1 cellular context compared by ENCODE assay signal in the genomic region with DNA sequence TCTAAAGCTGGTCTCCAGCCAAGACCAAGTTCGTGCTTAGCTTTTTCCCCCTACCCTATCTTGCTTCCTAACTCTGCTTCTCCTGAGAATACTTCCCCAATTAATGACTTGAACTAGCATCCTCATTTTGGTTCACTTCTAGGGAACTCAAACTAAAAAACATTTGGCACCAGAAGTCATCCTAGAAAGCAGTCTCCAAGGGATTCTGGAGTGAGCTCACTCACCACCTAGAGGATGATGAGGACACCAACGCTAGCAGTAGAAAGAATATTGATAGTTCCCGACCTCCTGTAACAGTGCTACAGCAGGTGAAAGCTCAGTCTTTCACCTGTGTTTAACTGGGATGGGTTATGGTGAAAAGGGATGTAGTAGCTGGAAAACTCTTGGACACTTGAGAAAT.
TF ChIP-seq lines count a peak whose summit lies in the region.

No MANE protein-coding gene starts in this region.

TF ChIP-seq in GM23338, 12 proteins besides CTCF, POLR2A, EP300 and RAD21:
- TF ChIP-seq, protein P1, sequence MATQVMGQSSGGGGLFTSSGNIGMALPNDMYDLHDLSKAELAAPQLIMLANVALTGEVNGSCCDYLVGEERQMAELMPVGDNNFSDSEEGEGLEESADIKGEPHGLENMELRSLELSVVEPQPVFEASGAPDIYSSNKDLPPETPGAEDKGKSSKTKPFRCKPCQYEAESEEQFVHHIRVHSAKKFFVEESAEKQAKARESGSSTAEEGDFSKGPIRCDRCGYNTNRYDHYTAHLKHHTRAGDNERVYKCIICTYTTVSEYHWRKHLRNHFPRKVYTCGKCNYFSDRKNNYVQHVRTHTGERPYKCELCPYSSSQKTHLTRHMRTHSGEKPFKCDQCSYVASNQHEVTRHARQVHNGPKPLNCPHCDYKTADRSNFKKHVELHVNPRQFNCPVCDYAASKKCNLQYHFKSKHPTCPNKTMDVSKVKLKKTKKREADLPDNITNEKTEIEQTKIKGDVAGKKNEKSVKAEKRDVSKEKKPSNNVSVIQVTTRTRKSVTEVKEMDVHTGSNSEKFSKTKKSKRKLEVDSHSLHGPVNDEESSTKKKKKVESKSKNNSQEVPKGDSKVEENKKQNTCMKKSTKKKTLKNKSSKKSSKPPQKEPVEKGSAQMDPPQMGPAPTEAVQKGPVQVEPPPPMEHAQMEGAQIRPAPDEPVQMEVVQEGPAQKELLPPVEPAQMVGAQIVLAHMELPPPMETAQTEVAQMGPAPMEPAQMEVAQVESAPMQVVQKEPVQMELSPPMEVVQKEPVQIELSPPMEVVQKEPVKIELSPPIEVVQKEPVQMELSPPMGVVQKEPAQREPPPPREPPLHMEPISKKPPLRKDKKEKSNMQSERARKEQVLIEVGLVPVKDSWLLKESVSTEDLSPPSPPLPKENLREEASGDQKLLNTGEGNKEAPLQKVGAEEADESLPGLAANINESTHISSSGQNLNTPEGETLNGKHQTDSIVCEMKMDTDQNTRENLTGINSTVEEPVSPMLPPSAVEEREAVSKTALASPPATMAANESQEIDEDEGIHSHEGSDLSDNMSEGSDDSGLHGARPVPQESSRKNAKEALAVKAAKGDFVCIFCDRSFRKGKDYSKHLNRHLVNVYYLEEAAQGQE (IDR thresholded peaks at IDR 0.05; ENCODE audit: unreplicated experiment), result no peak
- no peak for TF ChIP-seq CREB1 (CRISPR knock-in tag; IDR thresholded peaks at IDR 0.05; ENCODE audit: low read depth)
- no peak for TF ChIP-seq STAT1 (IDR thresholded peaks at IDR 0.05; ENCODE audit: unreplicated experiment)
- TF ChIP-seq EZH2phosphoT487 (IDR thresholded peaks at IDR 0.05; ENCODE audit: unreplicated experiment), result no peak
- no peak for TF ChIP-seq JUNB (IDR thresholded peaks at IDR 0.05; ENCODE audit: unreplicated experiment)
- no peak for TF ChIP-seq ZNF114 (CRISPR knock-in tag; IDR thresholded peaks at IDR 0.05)
- TF ChIP-seq EZH2 (IDR thresholded peaks at IDR 0.05; ENCODE audit: low read depth, unreplicated experiment), result no peak
- TF ChIP-seq NANOG (IDR thresholded peaks at IDR 0.05; ENCODE audit: borderline replicate concordance), result no peak
- TF ChIP-seq, protein P2, sequence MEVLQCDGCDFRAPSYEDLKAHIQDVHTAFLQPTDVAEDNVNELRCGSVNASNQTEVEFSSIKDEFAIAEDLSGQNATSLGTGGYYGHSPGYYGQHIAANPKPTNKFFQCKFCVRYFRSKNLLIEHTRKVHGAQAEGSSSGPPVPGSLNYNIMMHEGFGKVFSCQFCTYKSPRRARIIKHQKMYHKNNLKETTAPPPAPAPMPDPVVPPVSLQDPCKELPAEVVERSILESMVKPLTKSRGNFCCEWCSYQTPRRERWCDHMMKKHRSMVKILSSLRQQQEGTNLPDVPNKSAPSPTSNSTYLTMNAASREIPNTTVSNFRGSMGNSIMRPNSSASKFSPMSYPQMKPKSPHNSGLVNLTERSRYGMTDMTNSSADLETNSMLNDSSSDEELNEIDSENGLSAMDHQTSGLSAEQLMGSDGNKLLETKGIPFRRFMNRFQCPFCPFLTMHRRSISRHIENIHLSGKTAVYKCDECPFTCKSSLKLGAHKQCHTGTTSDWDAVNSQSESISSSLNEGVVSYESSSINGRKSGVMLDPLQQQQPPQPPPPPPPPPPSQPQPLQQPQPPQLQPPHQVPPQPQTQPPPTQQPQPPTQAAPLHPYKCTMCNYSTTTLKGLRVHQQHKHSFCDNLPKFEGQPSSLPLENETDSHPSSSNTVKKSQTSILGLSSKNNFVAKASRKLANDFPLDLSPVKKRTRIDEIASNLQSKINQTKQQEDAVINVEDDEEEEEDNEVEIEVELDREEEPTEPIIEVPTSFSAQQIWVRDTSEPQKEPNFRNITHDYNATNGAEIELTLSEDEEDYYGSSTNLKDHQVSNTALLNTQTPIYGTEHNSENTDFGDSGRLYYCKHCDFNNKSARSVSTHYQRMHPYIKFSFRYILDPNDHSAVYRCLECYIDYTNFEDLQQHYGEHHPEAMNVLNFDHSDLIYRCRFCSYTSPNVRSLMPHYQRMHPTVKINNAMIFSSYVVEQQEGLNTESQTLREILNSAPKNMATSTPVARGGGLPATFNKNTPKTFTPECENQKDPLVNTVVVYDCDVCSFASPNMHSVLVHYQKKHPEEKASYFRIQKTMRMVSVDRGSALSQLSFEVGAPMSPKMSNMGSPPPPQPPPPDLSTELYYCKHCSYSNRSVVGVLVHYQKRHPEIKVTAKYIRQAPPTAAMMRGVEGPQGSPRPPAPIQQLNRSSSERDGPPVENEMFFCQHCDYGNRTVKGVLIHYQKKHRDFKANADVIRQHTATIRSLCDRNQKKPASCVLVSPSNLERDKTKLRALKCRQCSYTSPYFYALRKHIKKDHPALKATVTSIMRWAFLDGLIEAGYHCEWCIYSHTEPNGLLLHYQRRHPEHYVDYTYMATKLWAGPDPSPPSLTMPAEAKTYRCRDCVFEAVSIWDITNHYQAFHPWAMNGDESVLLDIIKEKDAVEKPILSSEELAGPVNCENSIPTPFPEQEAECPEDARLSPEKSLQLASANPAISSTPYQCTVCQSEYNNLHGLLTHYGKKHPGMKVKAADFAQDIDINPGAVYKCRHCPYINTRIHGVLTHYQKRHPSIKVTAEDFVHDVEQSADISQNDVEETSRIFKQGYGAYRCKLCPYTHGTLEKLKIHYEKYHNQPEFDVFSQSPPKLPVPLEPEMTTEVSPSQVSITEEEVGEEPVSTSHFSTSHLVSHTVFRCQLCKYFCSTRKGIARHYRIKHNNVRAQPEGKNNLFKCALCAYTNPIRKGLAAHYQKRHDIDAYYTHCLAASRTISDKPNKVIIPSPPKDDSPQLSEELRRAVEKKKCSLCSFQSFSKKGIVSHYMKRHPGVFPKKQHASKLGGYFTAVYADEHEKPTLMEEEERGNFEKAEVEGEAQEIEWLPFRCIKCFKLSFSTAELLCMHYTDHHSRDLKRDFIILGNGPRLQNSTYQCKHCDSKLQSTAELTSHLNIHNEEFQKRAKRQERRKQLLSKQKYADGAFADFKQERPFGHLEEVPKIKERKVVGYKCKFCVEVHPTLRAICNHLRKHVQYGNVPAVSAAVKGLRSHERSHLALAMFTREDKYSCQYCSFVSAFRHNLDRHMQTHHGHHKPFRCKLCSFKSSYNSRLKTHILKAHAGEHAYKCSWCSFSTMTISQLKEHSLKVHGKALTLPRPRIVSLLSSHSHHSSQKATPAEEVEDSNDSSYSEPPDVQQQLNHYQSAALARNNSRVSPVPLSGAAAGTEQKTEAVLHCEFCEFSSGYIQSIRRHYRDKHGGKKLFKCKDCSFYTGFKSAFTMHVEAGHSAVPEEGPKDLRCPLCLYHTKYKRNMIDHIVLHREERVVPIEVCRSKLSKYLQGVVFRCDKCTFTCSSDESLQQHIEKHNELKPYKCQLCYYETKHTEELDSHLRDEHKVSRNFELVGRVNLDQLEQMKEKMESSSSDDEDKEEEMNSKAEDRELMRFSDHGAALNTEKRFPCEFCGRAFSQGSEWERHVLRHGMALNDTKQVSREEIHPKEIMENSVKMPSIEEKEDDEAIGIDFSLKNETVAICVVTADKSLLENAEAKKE (CRISPR knock-in tag; IDR thresholded peaks at IDR 0.05), result no peak
- TF ChIP-seq, protein P3, sequence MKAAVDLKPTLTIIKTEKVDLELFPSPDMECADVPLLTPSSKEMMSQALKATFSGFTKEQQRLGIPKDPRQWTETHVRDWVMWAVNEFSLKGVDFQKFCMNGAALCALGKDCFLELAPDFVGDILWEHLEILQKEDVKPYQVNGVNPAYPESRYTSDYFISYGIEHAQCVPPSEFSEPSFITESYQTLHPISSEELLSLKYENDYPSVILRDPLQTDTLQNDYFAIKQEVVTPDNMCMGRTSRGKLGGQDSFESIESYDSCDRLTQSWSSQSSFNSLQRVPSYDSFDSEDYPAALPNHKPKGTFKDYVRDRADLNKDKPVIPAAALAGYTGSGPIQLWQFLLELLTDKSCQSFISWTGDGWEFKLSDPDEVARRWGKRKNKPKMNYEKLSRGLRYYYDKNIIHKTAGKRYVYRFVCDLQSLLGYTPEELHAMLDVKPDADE (IDR thresholded peaks at IDR 0.05), result no peak
- no peak for TF ChIP-seq POLR2AphosphoS5 (IDR thresholded peaks at IDR 0.05; ENCODE audit: low read depth)
- TF ChIP-seq ZNF331 (CRISPR knock-in tag; IDR thresholded peaks at IDR 0.05; ENCODE audit: low read depth), result no peak
